10 cellular contexts compared by ENCODE assay signal in genomic region chr9:76373173-76373771, GRCh38. TPM values are rescaled to one million over a fixed set of nuclear protein-coding genes. Genes with fewer than 3 reads are reported as not detected.
DNase-seq lines count a peak whose midpoint lies in the region; FAIRE-seq and TF ChIP-seq lines count a peak whose summit lies in the region.
"Had no signal": no experiment of that assay in that cellular context is flagged by ENCODE, and none has a peak within 500 bp of the region (broad histone marks: within the 10 kb centered on the region; RNA-seq: fewer than 3 reads in every experiment).

No MANE protein-coding gene starts in this region.

- H3K4me3 ChIP-seq in fibroblast of the aortic adventitia (ENCODE audit: low read depth, low read length) (no peak overlapping the region), ovary (no peak overlapping the region), BE2C (ENCODE audit: low read depth, low read length) (no peak overlapping the region)
- H3K4me3 ChIP-seq: tibial artery had no signal

- TF ChIP-seq POLR2A in ovary (IDR thresholded peaks at IDR 0.05) = no peak
- no peak for TF ChIP-seq POLR2A in H54 (IDR thresholded peaks at IDR 0.05; ENCODE audit: low read depth, low read length)

- 8 to 23% (median 15%) methylated on average over 4 of the region's 4 CpGs for WGBS in ovary, 3 donors

- TF ChIP-seq EP300 in ovary (IDR thresholded peaks at IDR 0.05) = no peak

- no peak for TF ChIP-seq CTCF in fibroblast of the aortic adventitia (IDR thresholded peaks at IDR 0.05; ENCODE audit: insufficient read depth, low read length)
- TF ChIP-seq CTCF in ovary (IDR thresholded peaks at IDR 0.05) = no peak
- TF ChIP-seq CTCF in BE2C (IDR thresholded peaks at IDR 0.05; ENCODE audit: low read depth, low read length) = no peak

- DNase-seq in ELR (ENCODE audit: low read depth) = peak; percentile 8
- DNase-seq in OCI-M1 (lab: John Stamatoyannopoulos, UW) = peak; percentile 37
- DNase-seq in fibroblast of the aortic adventitia (ENCODE audit: low read depth) = peak; percentile 96
- DNase-seq in ovary = peak in 4 of 5 donors; percentile 30 to 55 (median 40)
- no peak for DNase-seq in BE2C
- no peak for DNase-seq in H54 (ENCODE audit: insufficient read length, low spot score)
- DNase-seq in NCI-H446 (lab: John Stamatoyannopoulos, UW) = no peak
- no peak for DNase-seq in DMS153 treated with DMSO at 0.1 percent for 48 hours (lab: John Stamatoyannopoulos, UW; ENCODE audit: unreplicated experiment)
- DNase-seq: DMS153 had no signal

- H3K27me3 ChIP-seq in ovary (no peaks in the 10 kb centered on the region), BE2C (no peaks in the 10 kb centered on the region)
- H3K27me3 ChIP-seq: tibial artery had no signal

- no peak overlapping the region for H3K27ac ChIP-seq in ovary
- H3K27ac ChIP-seq: tibial artery had no signal

- H3K9me3 ChIP-seq in ovary (no peaks in the 10 kb centered on the region), BE2C (no peaks in the 10 kb centered on the region)
- H3K9me3 ChIP-seq: tibial artery had no signal

- no peak for FAIRE-seq in H54 (lab: Jason Lieb, UNC)

- H3K4me1 ChIP-seq in ovary (ENCODE audit: insufficient read depth) (peaks cover 21% of the 10 kb centered on the region), BE2C (peaks cover 23% of the 10 kb centered on the region)

- intact Hi-C loops in ovary (cut with DNase I) = no loop called here

- H3K36me3 ChIP-seq in ovary (no peaks in the 10 kb centered on the region), BE2C (no peaks in the 10 kb centered on the region)
- H3K36me3 ChIP-seq: tibial artery had no signal

RNA-seq across cellular contexts. Expression of gene RFK, which starts 21.0 kb away (rescaled TPM):
- 9.6 and 28.7 TPM in 2 replicates for total RNA-seq in fibroblast of the aortic adventitia (ENCODE audit: low replicate concordance)
- total RNA-seq in ovary = 10 to 100 TPM; 14.5 to 30.1 (median 18.5) TPM
- polyA plus RNA-seq in ovary = 10 to 100 TPM in 1 of 2 donors, 1 to 10 TPM in 1; 9.9 to 23.9 TPM
- polyA plus RNA-seq in BE2C (2012; ENCODE audit: insufficient read depth, insufficient read length, low read depth) = 20.6 TPM

Comparison
In these comparisons a context has a peak if more than half of its experiments do, and no peak if none do; other contexts are left out.
1. DNase-seq: peak in ELR (single experiment), OCI-M1 (single experiment), fibroblast of the aortic adventitia (single experiment) and ovary (4 of 5); none in BE2C (single experiment), H54 (single experiment), NCI-H446 (0 of 2) and DMS153 treated with DMSO at 0.1 percent for 48 hours (single experiment).